Comparison of ENCODE assay signal across 13 cellular contexts in genomic region chr17:7712111-7712771, GRCh38. TPM values are rescaled to one million over a fixed set of nuclear protein-coding genes. Genes with fewer than 3 reads are reported as not detected.
DNase-seq lines count a peak whose midpoint lies in the region; ATAC-seq and TF ChIP-seq lines count a peak whose summit lies in the region.
"Had no signal": no experiment of that assay in that cellular context is flagged by ENCODE, and none has a peak within 500 bp of the region (broad histone marks: within the 10 kb centered on the region; RNA-seq: fewer than 3 reads in every experiment).

No MANE protein-coding gene starts in this region.

- H3K4me1 Mint-ChIP-seq in activated CD4-positive, alpha-beta T cell treated with anti-CD3 and anti-CD28 coated beads for 36 hours: peaks cover 15% of the 10 kb centered on the region
- H3K4me1 Mint-ChIP-seq in endodermal cell: peaks cover 24% of the 10 kb centered on the region

- no peaks in the 10 kb centered on the region for H3K36me3 ChIP-seq in endodermal cell (ENCODE audit: control insufficient read depth, insufficient read depth, low read length)
- no peaks in the 10 kb centered on the region for H3K36me3 ChIP-seq in lower lobe of right lung
- no peaks in the 10 kb centered on the region for H3K36me3 ChIP-seq in mucosa of descending colon (ENCODE audit: low read depth)

- no peak overlapping the region for H3K4me3 ChIP-seq in endodermal cell (ENCODE audit: low read length)
- no peak overlapping the region for H3K4me3 ChIP-seq in lower lobe of right lung
- no peak overlapping the region for H3K4me3 ChIP-seq in mucosa of descending colon

- H3K27me3 Mint-ChIP-seq in activated CD4-positive, alpha-beta T cell treated with anti-CD3 and anti-CD28 coated beads for 36 hours: peaks cover 63% of the 10 kb centered on the region
- H3K27me3 Mint-ChIP-seq in endodermal cell (ENCODE audit: insufficient read depth): peaks cover 27% of the 10 kb centered on the region

- POLR2A ChIA-PET in activated CD4-positive, alpha-beta T cell treated with anti-CD3 and anti-CD28 coated beads for 36 hours (lab: Charles Lee): no interaction called here

- peak; percentile 18 for ATAC-seq in activated CD4-positive, alpha-beta T cell treated with anti-CD3 and anti-CD28 coated beads for 36 hours
- ATAC-seq in HG02623 (IDR thresholded peaks at IDR 0.05; ENCODE audit: unreplicated experiment) (no peak), lower lobe of right lung (no peak), mucosa of descending colon (no peak)
- ATAC-seq: stimulated activated naive CD8-positive, alpha-beta T cell treated with anti-CD3 and anti-CD28 coated beads, Interleukin-15, Interleukin-2, amounts not matched to agents 100 U/mL and 50 U/mL, for 24 hours had no signal

- H3K27me3 ChIP-seq in endodermal cell (ENCODE audit: control insufficient read depth, insufficient read depth, low read length, poor library complexity, severe bottlenecking) (peaks cover 7% of the 10 kb centered on the region), lower lobe of right lung (ENCODE audit: low read depth) (peaks cover 71% of the 10 kb centered on the region)

- H3K4me1 ChIP-seq in endodermal cell (ENCODE audit: control insufficient read depth, insufficient read depth, low read length): no peaks in the 10 kb centered on the region
- peaks cover 10% of the 10 kb centered on the region for H3K4me1 ChIP-seq in lower lobe of right lung
- H3K4me1 ChIP-seq in mucosa of descending colon (ENCODE audit: low read depth): peaks cover 11% of the 10 kb centered on the region

- H3K9me3 ChIP-seq in endodermal cell (ENCODE audit: control insufficient read depth, low read length): no peaks in the 10 kb centered on the region
- H3K9me3 ChIP-seq in lower lobe of right lung: no peaks in the 10 kb centered on the region
- no peaks in the 10 kb centered on the region for H3K9me3 ChIP-seq in mucosa of descending colon

- WGBS in endodermal cell (ENCODE audit: insufficient coverage in 1 of 2, insufficient read length in 1 of 2), 2 experiments: 24% methylated on average over 14 to 19 of the region's 19 CpGs

- TF ChIP-seq CTCF in endodermal cell (conservative IDR thresholded peaks at IDR 0.05) (no peak), lower lobe of right lung (IDR thresholded peaks at IDR 0.05) (no peak), mucosa of descending colon (IDR thresholded peaks at IDR 0.05) (no peak)

- peak overlapping the region; percentile 81 for H3K27ac ChIP-seq in endodermal cell (ENCODE audit: low read depth, low read length)
- H3K27ac ChIP-seq in lower lobe of right lung: no peak overlapping the region

- CTCF ChIA-PET in activated CD4-positive, alpha-beta T cell treated with anti-CD3 and anti-CD28 coated beads for 36 hours (lab: Charles Lee): no interaction called here

- no peak overlapping the region for H3K4me3 Mint-ChIP-seq in activated CD4-positive, alpha-beta T cell treated with anti-CD3 and anti-CD28 coated beads for 36 hours
- H3K4me3 Mint-ChIP-seq in endodermal cell: no peak overlapping the region
- H3K4me3 Mint-ChIP-seq: T-helper 2 cell treated with Interferon-gamma antibody and Interleukin-4, amounts not matched to agents 5 μg/mL and 100 μg/mL, for 36 hours had no signal

- intact Hi-C loops in activated CD4-positive, alpha-beta T cell treated with anti-CD3 and anti-CD28 coated beads for 36 hours (cut with DNase I, micrococcal nuclease): no loop called here
- intact Hi-C loops in lower lobe of right lung (cut with DNase I) (no loop called here), mucosa of descending colon (cut with DNase I, micrococcal nuclease) (no loop called here)

- H3K9ac ChIP-seq in endodermal cell (ENCODE audit: extremely low read depth, low read length, poor library complexity, severe bottlenecking): no peak overlapping the region

- no peak for DNase-seq in activated CD4-positive, alpha-beta T cell treated with anti-CD3 and anti-CD28 coated beads for 36 hours
- no peak for DNase-seq in activated CD4-positive, alpha-beta T cell treated with anti-CD3 and anti-CD28 coated beads for 4 hours
- DNase-seq in NCI-H748 (lab: John Stamatoyannopoulos, UW; ENCODE audit: unreplicated experiment): peak; percentile 91
- no peak for DNase-seq in endodermal cell
- peak; percentile 84 for DNase-seq in retina
- DNase-seq in lower lobe of right lung: no peak
- DNase-seq in mucosa of descending colon: no peak
- DNase-seq: activated CD4-positive, alpha-beta T cell treated with anti-CD3 and anti-CD28 coated beads for 1 hour; NCI-H774; stimulated activated naive CD8-positive, alpha-beta T cell treated with anti-CD3 and anti-CD28 coated beads, Interleukin-15, Interleukin-2, amounts not matched to agents 100 U/mL and 50 U/mL, for 24 hours had no signal

- H3K9me3 Mint-ChIP-seq in activated CD4-positive, alpha-beta T cell treated with anti-CD3 and anti-CD28 coated beads for 36 hours (ENCODE audit: low read depth): no peaks in the 10 kb centered on the region
- no peaks in the 10 kb centered on the region for H3K9me3 Mint-ChIP-seq in endodermal cell
- H3K9me3 Mint-ChIP-seq: T-helper 2 cell treated with Interferon-gamma antibody and Interleukin-4, amounts not matched to agents 5 μg/mL and 100 μg/mL, for 36 hours had no signal

- no peak overlapping the region for H3K27ac Mint-ChIP-seq in activated CD4-positive, alpha-beta T cell treated with anti-CD3 and anti-CD28 coated beads for 36 hours
- no peak overlapping the region for H3K27ac Mint-ChIP-seq in endodermal cell
- H3K27ac Mint-ChIP-seq: IgD-negative memory B cell; T-helper 2 cell treated with Interferon-gamma antibody and Interleukin-4, amounts not matched to agents 5 μg/mL and 100 μg/mL, for 36 hours had no signal

- H3K36me3 Mint-ChIP-seq in activated CD4-positive, alpha-beta T cell treated with anti-CD3 and anti-CD28 coated beads for 36 hours (ENCODE audit: low read depth): no peaks in the 10 kb centered on the region
- peaks cover 10% of the 10 kb centered on the region for H3K36me3 Mint-ChIP-seq in endodermal cell (ENCODE audit: low read depth)

RNA-seq across cellular contexts. Expression of gene DNAH2, which starts 5.3 kb away (rescaled TPM):
- total RNA-seq in activated CD4-positive, alpha-beta T cell treated with anti-CD3 and anti-CD28 coated beads for 36 hours: not detected
- total RNA-seq in endodermal cell (under 1 TPM; 0.42 to 0.69 TPM), lower lobe of right lung (6.2 TPM), mucosa of descending colon (under 1 TPM; 0.19 to 0.70 (median 0.29) TPM)
- 0.46 TPM for polyA plus RNA-seq in endodermal cell (2013, experiment 1 of 2)
- 0.75 TPM for polyA plus RNA-seq in endodermal cell (2013, experiment 2 of 2)
- polyA plus RNA-seq: IgD-negative memory B cell had no signal

RNA-seq across cellular contexts. Expression of gene EFNB3, which starts 7.2 kb away (rescaled TPM):
- total RNA-seq in activated CD4-positive, alpha-beta T cell treated with anti-CD3 and anti-CD28 coated beads for 36 hours: not detected
- total RNA-seq in endodermal cell (10 to 100 TPM; 12.8 to 15.0 TPM), lower lobe of right lung (1.6 TPM), mucosa of descending colon (1 to 10 TPM in 1 of 3 donors, under 1 TPM in 2; 0.31 to 1.3 (median 0.35) TPM)
- 72.5 TPM for polyA plus RNA-seq in endodermal cell (2013, experiment 1 of 2)
- 62.3 TPM for polyA plus RNA-seq in endodermal cell (2013, experiment 2 of 2)
- polyA plus RNA-seq: IgD-negative memory B cell had no signal

RNA-seq across cellular contexts. Expression of gene WRAP53, which starts 24.0 kb away (rescaled TPM):
- total RNA-seq in activated CD4-positive, alpha-beta T cell treated with anti-CD3 and anti-CD28 coated beads for 36 hours: 10 to 100 TPM; 23.5 to 27.1 TPM
- 10 to 100 TPM; 21.7 to 30.8 TPM for total RNA-seq in endodermal cell
- polyA plus RNA-seq in endodermal cell (2013, experiment 1 of 2): 27.8 TPM
- polyA plus RNA-seq in endodermal cell (2013, experiment 2 of 2): 24.6 TPM
- 8.3 TPM for total RNA-seq in lower lobe of right lung
- total RNA-seq in mucosa of descending colon: 1 to 10 TPM; 5.1 to 9.9 (median 5.8) TPM

RNA-seq across cellular contexts. Expression of gene TP53, which starts 25.0 kb away (rescaled TPM):
- 100 to 1,000 TPM; 127 to 165 TPM for total RNA-seq in activated CD4-positive, alpha-beta T cell treated with anti-CD3 and anti-CD28 coated beads for 36 hours
- total RNA-seq in endodermal cell (100 to 1,000 TPM; 113 to 130 TPM), lower lobe of right lung (34.8 TPM), mucosa of descending colon (10 to 100 TPM; 33.9 to 75.2 (median 57.0) TPM)
- polyA plus RNA-seq in endodermal cell (2013, experiment 1 of 2): 96.7 TPM
- 83.4 TPM for polyA plus RNA-seq in endodermal cell (2013, experiment 2 of 2)

Comparison
In these comparisons a context has a peak if more than half of its experiments do, and no peak if none do; other contexts are left out.
1. DNase-seq: peak in NCI-H748 (single experiment) and retina (single experiment); none in activated CD4-positive, alpha-beta T cell treated with anti-CD3 and anti-CD28 coated beads for 36 hours (single experiment), activated CD4-positive, alpha-beta T cell treated with anti-CD3 and anti-CD28 coated beads for 4 hours (0 of 2), endodermal cell (single experiment), lower lobe of right lung (single experiment) and mucosa of descending colon (0 of 3).